In genomic region chr16:24562811-24563210, GRCh38 we compare ENCODE assay signal across 19 cellular contexts. TPM values are rescaled to one million over a fixed set of nuclear protein-coding genes. Genes with fewer than 3 reads are reported as not detected.
A peak's percentile ranks its signal among the peaks of the same experiment; 100 is the strongest.
DNase-seq lines count a peak whose midpoint lies in the region; ATAC-seq and FAIRE-seq lines count a peak whose summit lies in the region.
"Had no signal": no experiment of that assay in that cellular context is flagged by ENCODE, and none has a peak within 500 bp of the region (broad histone marks: within the 10 kb centered on the region; RNA-seq: fewer than 3 reads in every experiment).

No MANE protein-coding gene starts in this region.

- POLR2A ChIA-PET in activated CD4-positive, alpha-beta T cell treated with anti-CD3 and anti-CD28 coated beads for 36 hours (lab: Charles Lee): no interaction called here

- no peak overlapping the region for H3K27ac Mint-ChIP-seq in activated CD4-positive, alpha-beta T cell treated with anti-CD3 and anti-CD28 coated beads for 36 hours
- H3K27ac Mint-ChIP-seq: B cell; CD8-positive, alpha-beta T cell; HFFc6 had no signal

- no peak overlapping the region for H3K4me3 Mint-ChIP-seq in activated CD4-positive, alpha-beta T cell treated with anti-CD3 and anti-CD28 coated beads for 36 hours
- H3K4me3 Mint-ChIP-seq in activated T-cell treated with anti-CD3 and anti-CD28 coated beads, Interleukin-2, amount 50 U/mL, for 4 hours: no peak overlapping the region
- H3K4me3 Mint-ChIP-seq: B cell; CD4-positive, CD25-positive, alpha-beta regulatory T cell; CD8-positive, alpha-beta T cell; HFFc6 had no signal

- H3K9me3 Mint-ChIP-seq in activated CD4-positive, alpha-beta T cell treated with anti-CD3 and anti-CD28 coated beads for 36 hours (ENCODE audit: low read depth): no peaks in the 10 kb centered on the region
- no peaks in the 10 kb centered on the region for H3K9me3 Mint-ChIP-seq in activated T-cell treated with anti-CD3 and anti-CD28 coated beads, Interleukin-2, amount 50 U/mL, for 4 hours
- H3K9me3 Mint-ChIP-seq: CD4-positive, CD25-positive, alpha-beta regulatory T cell; CD8-positive, alpha-beta T cell; HFFc6 had no signal

- no peaks in the 10 kb centered on the region for H3K27me3 Mint-ChIP-seq in activated CD4-positive, alpha-beta T cell treated with anti-CD3 and anti-CD28 coated beads for 36 hours
- H3K27me3 Mint-ChIP-seq in activated T-cell treated with anti-CD3 and anti-CD28 coated beads, Interleukin-2, amount 50 U/mL, for 4 hours (ENCODE audit: low read depth): no peaks in the 10 kb centered on the region
- H3K27me3 Mint-ChIP-seq: B cell; CD4-positive, CD25-positive, alpha-beta regulatory T cell had no signal

- ATAC-seq in activated CD4-positive, alpha-beta T cell treated with anti-CD3 and anti-CD28 coated beads for 36 hours: peak; percentile 47
- peak; percentile 18 to 27 for ATAC-seq in activated T-cell treated with anti-CD3 and anti-CD28 coated beads, Interleukin-2, amount 50 U/mL, for 4 hours
- ATAC-seq: CD8-positive, alpha-beta T cell had no signal

- H3K4me1 Mint-ChIP-seq in activated CD4-positive, alpha-beta T cell treated with anti-CD3 and anti-CD28 coated beads for 36 hours: peaks cover 9% of the 10 kb centered on the region
- H3K4me1 Mint-ChIP-seq in activated T-cell treated with anti-CD3 and anti-CD28 coated beads, Interleukin-2, amount 50 U/mL, for 4 hours (ENCODE audit: low read depth): peaks cover 4% of the 10 kb centered on the region
- H3K4me1 Mint-ChIP-seq: B cell had no signal

- peak; percentile 51 for FAIRE-seq in islet of Langerhans (lab: Jason Lieb, UNC)
- FAIRE-seq: A204.1, G401.6, GM12892, H54 had no signal

- CTCF ChIA-PET in activated CD4-positive, alpha-beta T cell treated with anti-CD3 and anti-CD28 coated beads for 36 hours (lab: Charles Lee): interaction anchor here (1.4 kb wide), 1 partner anchor 17 kb away, joined by 3 read pairs; no protein-coding TSS in a partner anchor

- no peak for DNase-seq in activated CD4-positive, alpha-beta T cell treated with anti-CD3 and anti-CD28 coated beads for 36 hours
- DNase-seq in activated CD4-positive, alpha-beta T cell treated with anti-CD3 and anti-CD28 coated beads, Interleukin-2, amount 50 U/mL, for 1 hour: no peak
- DNase-seq in activated T-cell treated with anti-CD3 and anti-CD28 coated beads, Interleukin-2, amount 50 U/mL, for 4 hours: no peak
- no peak for DNase-seq in activated T-cell treated with anti-CD3 and anti-CD28 coated beads, Interleukin-2, amount 50 U/mL, for 1 hour
- DNase-seq in NCI-H2196 (lab: John Stamatoyannopoulos, UW; ENCODE audit: unreplicated experiment) (no peak), GM19240 (ENCODE audit: insufficient read length, low spot score) (no peak)
- DNase-seq: Caco-2; CD4-positive, CD25-positive, alpha-beta regulatory T cell; CD8-positive, alpha-beta T cell; DMS153; DND-41; GOT3; HFFc6 had no signal

- peaks cover 72% of the 10 kb centered on the region for H3K36me3 Mint-ChIP-seq in activated CD4-positive, alpha-beta T cell treated with anti-CD3 and anti-CD28 coated beads for 36 hours (ENCODE audit: low read depth)
- H3K36me3 Mint-ChIP-seq in activated T-cell treated with anti-CD3 and anti-CD28 coated beads, Interleukin-2, amount 50 U/mL, for 4 hours (ENCODE audit: insufficient read depth): peaks cover 47% of the 10 kb centered on the region

- intact Hi-C loops in activated CD4-positive, alpha-beta T cell treated with anti-CD3 and anti-CD28 coated beads for 36 hours (cut with DNase I, micrococcal nuclease): no loop called here

RNA-seq across cellular contexts. Expression of gene RBBP6, which starts 23.4 kb away (rescaled TPM):
- total RNA-seq in activated CD4-positive, alpha-beta T cell treated with anti-CD3 and anti-CD28 coated beads for 36 hours: 10 to 100 TPM; 70.7 to 71.1 TPM
- total RNA-seq in activated T-cell treated with anti-CD3 and anti-CD28 coated beads, Interleukin-2, amount 50 U/mL, for 4 hours: 10 to 100 TPM; 61.8 to 74.9 (median 73.9) TPM
